In the genomic region with DNA sequence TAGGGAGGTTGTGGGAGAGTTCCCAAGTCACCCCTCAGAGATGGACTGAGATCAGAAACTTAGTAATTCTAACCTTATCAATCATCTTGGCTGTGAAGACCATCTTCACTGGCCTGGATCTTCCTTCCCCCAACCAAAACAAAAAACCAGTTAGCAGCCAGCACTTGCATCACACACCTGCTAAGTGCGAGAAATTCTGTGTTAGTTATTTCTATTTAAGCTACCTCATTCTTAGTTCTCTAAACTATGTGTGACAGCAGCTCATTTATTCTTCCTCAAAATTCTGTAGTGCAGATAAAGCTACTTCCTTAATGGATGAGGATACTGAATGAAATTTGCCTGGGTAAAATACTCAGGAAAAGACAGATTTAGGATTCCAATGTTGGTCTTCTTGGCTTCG, we compare ENCODE assay signal across 11 cellular contexts. TPM values are rescaled to one million over a fixed set of nuclear protein-coding genes. Genes with fewer than 3 reads are reported as not detected.
DNase-seq lines count a peak whose midpoint lies in the region; ATAC-seq and TF ChIP-seq lines count a peak whose summit lies in the region.
"Had no signal": no experiment of that assay in that cellular context is flagged by ENCODE, and none has a peak within 500 bp of the region (broad histone marks: within the 10 kb centered on the region; RNA-seq: fewer than 3 reads in every experiment).

No MANE protein-coding gene starts in this region.

- POLR2A ChIA-PET in activated CD8-positive, alpha-beta T cell treated with anti-CD3 and anti-CD28 coated beads for 36 hours (lab: Charles Lee) = interaction anchor here (1.1 to 19.9 kb wide), 10 partner anchors 9 to 413 kb away, joined by 3 to 327 read pairs (median 13); a partner anchor contains a TSS

- peak overlapping the region; percentile 95 for H3K27ac Mint-ChIP-seq in activated CD8-positive, alpha-beta T cell treated with anti-CD3 and anti-CD28 coated beads for 36 hours
- peak overlapping the region; percentile 98 to 99 for H3K27ac Mint-ChIP-seq in natural killer cell treated with Interleukin-12 subunit alpha and Interleukin-12 subunit beta and Interleukin-15 and Interleukin-18, amount 100 ng/mL, for 72 hours
- H3K27ac Mint-ChIP-seq: brain had no signal

- H3K4me2 ChIP-seq in DOHH2 (ENCODE audit: low read length) = peak overlapping the region; percentile 84

- ATAC-seq in HG03460 (IDR thresholded peaks at IDR 0.05; ENCODE audit: unreplicated experiment) (peak; percentile 12), HG03432 (IDR thresholded peaks at IDR 0.05; ENCODE audit: unreplicated experiment) (no peak), GM18870 (IDR thresholded peaks at IDR 0.05; ENCODE audit: unreplicated experiment) (no peak)
- ATAC-seq in activated CD8-positive, alpha-beta T cell treated with anti-CD3 and anti-CD28 coated beads for 36 hours = peak; percentile 10
- peak in 1 of 2 donors; percentile 29 for ATAC-seq in natural killer cell treated with Interleukin-12 subunit alpha and Interleukin-12 subunit beta and Interleukin-15 and Interleukin-18, amount 100 ng/mL, for 72 hours

- CTCF ChIA-PET in activated CD8-positive, alpha-beta T cell treated with anti-CD3 and anti-CD28 coated beads for 36 hours (lab: Charles Lee) = interaction anchor here (0.8 to 4.4 kb wide), 13 partner anchors 9 to 59 kb away, joined by 3 to 32 read pairs (median 6); no protein-coding TSS in a partner anchor

- H3K9me3 Mint-ChIP-seq in activated CD8-positive, alpha-beta T cell treated with anti-CD3 and anti-CD28 coated beads for 36 hours = peaks cover 9% of the 10 kb centered on the region
- no peaks in the 10 kb centered on the region for H3K9me3 Mint-ChIP-seq in natural killer cell treated with Interleukin-12 subunit alpha and Interleukin-12 subunit beta and Interleukin-15 and Interleukin-18, amount 100 ng/mL, for 72 hours

- H3K4me3 Mint-ChIP-seq in activated CD8-positive, alpha-beta T cell treated with anti-CD3 and anti-CD28 coated beads for 36 hours = peak overlapping the region; percentile 42
- H3K4me3 Mint-ChIP-seq in natural killer cell treated with Interleukin-12 subunit alpha and Interleukin-12 subunit beta and Interleukin-15 and Interleukin-18, amount 100 ng/mL, for 72 hours = peak overlapping the region; percentile 88
- H3K4me3 Mint-ChIP-seq: brain had no signal

- H3K27me3 ChIP-seq in DOHH2 (ENCODE audit: control insufficient read depth, low read length) = no peaks in the 10 kb centered on the region

- peak overlapping the region; percentile 65 for H3K4me3 ChIP-seq in DOHH2 (ENCODE audit: low read length)

- DNase-seq in activated CD8-positive, alpha-beta T cell treated with anti-CD3 and anti-CD28 coated beads for 36 hours = no peak
- no peak for DNase-seq in natural killer cell treated with Interleukin-12 subunit alpha and Interleukin-12 subunit beta and Interleukin-15 and Interleukin-18, amount 100 ng/mL, for 72 hours (ENCODE audit: low spot score)
- DNase-seq in GM19238 (ENCODE audit: insufficient read length, low spot score) = no peak
- DNase-seq: DMS79 treated with DMSO at 0.1 percent for 48 hours, erythroblast, substantia nigra had no signal

- H3K27me3 Mint-ChIP-seq in activated CD8-positive, alpha-beta T cell treated with anti-CD3 and anti-CD28 coated beads for 36 hours = no peaks in the 10 kb centered on the region
- no peaks in the 10 kb centered on the region for H3K27me3 Mint-ChIP-seq in natural killer cell treated with Interleukin-12 subunit alpha and Interleukin-12 subunit beta and Interleukin-15 and Interleukin-18, amount 100 ng/mL, for 72 hours

- H3K79me2 ChIP-seq in DOHH2 (ENCODE audit: control insufficient read depth, low read length) = no peaks in the 10 kb centered on the region

- peaks cover 92% of the 10 kb centered on the region for H3K4me1 ChIP-seq in DOHH2 (ENCODE audit: control insufficient read depth, low read length)

- H3K9me2 ChIP-seq in DOHH2 (replicated peaks; ENCODE audit: control insufficient read depth, low read length) = no peaks in the 10 kb centered on the region

- H3F3A ChIP-seq in DOHH2 (ENCODE audit: control insufficient read depth, insufficient read depth) = peaks cover 28% of the 10 kb centered on the region

- peak overlapping the region; percentile 97 for H3K27ac ChIP-seq in DOHH2 (ENCODE audit: low read depth, low read length)

- peaks cover 98% of the 10 kb centered on the region for H3K4me1 Mint-ChIP-seq in activated CD8-positive, alpha-beta T cell treated with anti-CD3 and anti-CD28 coated beads for 36 hours (ENCODE audit: low read depth)
- H3K4me1 Mint-ChIP-seq in natural killer cell treated with Interleukin-12 subunit alpha and Interleukin-12 subunit beta and Interleukin-15 and Interleukin-18, amount 100 ng/mL, for 72 hours (ENCODE audit: low read depth in 2 of 2) = peaks cover 79 to 93% of the 10 kb centered on the region in 2 donors
- H3K4me1 Mint-ChIP-seq: brain had no signal

- no peaks in the 10 kb centered on the region for H4K20me1 ChIP-seq in DOHH2 (ENCODE audit: control insufficient read depth, insufficient read depth, low read depth, low read length)

- intact Hi-C loops in activated CD8-positive, alpha-beta T cell treated with anti-CD3 and anti-CD28 coated beads for 36 hours (cut with micrococcal nuclease) = no loop called here

- H3K9me3 ChIP-seq in DOHH2 (ENCODE audit: control insufficient read depth, insufficient read depth, low read length) = no peaks in the 10 kb centered on the region

- no peak for TF ChIP-seq CTCF in DOHH2 (IDR thresholded peaks at IDR 0.05; ENCODE audit: low read depth, low read length, poor library complexity, severe bottlenecking)
- no peak for TF ChIP-seq CTCF in activated CD8-positive, alpha-beta T cell treated with anti-CD3 and anti-CD28 coated beads for 36 hours (IDR thresholded peaks at IDR 0.05)

- H3K36me3 ChIP-seq in DOHH2 (ENCODE audit: control insufficient read depth, low read length) = no peaks in the 10 kb centered on the region

- H3K36me3 Mint-ChIP-seq in activated CD8-positive, alpha-beta T cell treated with anti-CD3 and anti-CD28 coated beads for 36 hours (ENCODE audit: low read depth) = peaks cover 17% of the 10 kb centered on the region
- no peaks in the 10 kb centered on the region for H3K36me3 Mint-ChIP-seq in natural killer cell treated with Interleukin-12 subunit alpha and Interleukin-12 subunit beta and Interleukin-15 and Interleukin-18, amount 100 ng/mL, for 72 hours
- H3K36me3 Mint-ChIP-seq: brain had no signal

RNA-seq across cellular contexts. Expression of a gene that starts 18.2 kb away (rescaled TPM):
- total RNA-seq in activated CD8-positive, alpha-beta T cell treated with anti-CD3 and anti-CD28 coated beads for 36 hours = 100 to 1,000 TPM; 112 to 113 TPM
- total RNA-seq in natural killer cell treated with Interleukin-12 subunit alpha and Interleukin-12 subunit beta and Interleukin-15 and Interleukin-18, amount 100 ng/mL, for 72 hours = 10 to 100 TPM; 39.6 to 46.8 TPM

Comparison
In these comparisons a context has a peak if more than half of its experiments do, and no peak if none do; other contexts are left out.
1. ATAC-seq: peak in HG03460 (single experiment) and activated CD8-positive, alpha-beta T cell treated with anti-CD3 and anti-CD28 coated beads for 36 hours (single experiment); none in HG03432 (single experiment) and GM18870 (single experiment).